In the genomic region with DNA sequence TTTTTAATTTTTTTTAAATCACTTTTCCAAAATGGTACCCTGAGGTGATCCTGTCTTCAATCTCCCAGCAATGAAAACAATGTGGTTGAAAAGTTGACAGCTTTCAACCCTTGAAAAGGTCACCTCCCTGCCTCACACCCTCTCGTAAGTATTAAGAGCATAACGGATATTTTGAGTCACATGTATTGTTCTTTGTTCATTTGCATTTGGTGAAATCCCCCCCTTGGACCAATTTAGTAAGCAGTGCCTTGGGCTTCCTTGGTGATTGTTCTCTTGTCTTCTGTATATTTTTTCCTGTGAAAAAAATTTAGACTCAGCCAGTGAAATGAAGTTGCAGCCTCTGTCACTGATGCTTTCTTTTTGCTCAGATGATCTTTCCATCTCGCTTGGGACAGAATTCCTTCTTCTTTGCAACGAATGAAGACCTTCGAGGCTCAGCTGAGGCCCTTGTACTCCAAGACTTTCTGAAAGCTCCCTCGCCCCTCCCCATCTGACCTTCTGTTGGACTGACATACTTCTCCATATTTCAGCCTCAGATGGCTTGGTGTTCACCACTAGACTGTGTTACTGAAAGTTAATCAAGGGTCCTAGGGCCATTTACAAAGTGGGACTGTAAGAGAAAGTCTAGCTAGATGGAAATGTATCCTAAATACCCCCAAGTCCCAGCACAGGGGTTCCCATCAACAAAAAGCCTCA, we compare ENCODE assay signal across 8 cellular contexts.
A peak's percentile ranks its signal among the peaks of the same experiment; 100 is the strongest.
DNase-seq lines count a peak whose midpoint lies in the region; ATAC-seq and TF ChIP-seq lines count a peak whose summit lies in the region.

No MANE protein-coding gene starts in this region.

- TF ChIP-seq RAD21 in SK-N-SH (IDR thresholded peaks at IDR 0.05; ENCODE audit: low read length): no peak

- CTCF ChIA-PET in SK-N-SH (lab: Yijun Ruan, JAX): interaction anchor here (1.5 kb wide), 1 partner anchor 162 kb away, joined by 3 read pairs; no protein-coding TSS in a partner anchor

- peaks cover 68% of the 10 kb centered on the region for H3K4me1 Mint-ChIP-seq in activated T-helper 17 cell treated with anti-CD3 and anti-CD28 coated beads, Interleukin-2, amount 50 U/mL, for 72 hours
- H3K4me1 Mint-ChIP-seq in natural killer cell treated with Interleukin-12 subunit alpha and Interleukin-12 subunit beta and Interleukin-15 and Interleukin-18, amount 100 ng/mL, for 72 hours (ENCODE audit: low read depth in 2 of 2): peaks cover 80 to 93% of the 10 kb centered on the region in 2 donors

- no peaks in the 10 kb centered on the region for H3K27me3 Mint-ChIP-seq in activated T-helper 17 cell treated with anti-CD3 and anti-CD28 coated beads, Interleukin-2, amount 50 U/mL, for 72 hours
- no peaks in the 10 kb centered on the region for H3K27me3 Mint-ChIP-seq in natural killer cell treated with Interleukin-12 subunit alpha and Interleukin-12 subunit beta and Interleukin-15 and Interleukin-18, amount 100 ng/mL, for 72 hours

- H3F3A ChIP-seq in SK-N-SH (replicated peaks; ENCODE audit: insufficient read depth): peaks cover 6% of the 10 kb centered on the region

- peaks cover 11 to 37% of the 10 kb centered on the region in 2 experiments; a peak in 2 of 4 replicates for H3K4me1 ChIP-seq in SK-N-SH (ENCODE audit: control insufficient read depth in 1 of 2, insufficient read depth in 2 of 2, low read depth in 1 of 2, low read length in 1 of 2)
- peaks cover 14% of the 10 kb centered on the region for H3K4me1 ChIP-seq in BE2C

- WGBS in SK-N-SH (ENCODE audit: low lambda C conversion rate): 88% methylated on average over 6 of the region's 6 CpGs

- no peak for TF ChIP-seq EP300 in SK-N-SH (IDR thresholded peaks at IDR 0.05; ENCODE audit: borderline replicate concordance in 1 of 2, low read depth in 1 of 2, low read length in 1 of 2)

- H2AFZ ChIP-seq in SK-N-SH (ENCODE audit: low read depth): peak overlapping the region; percentile 36; the same call in 1 of the 2 replicates

- H3K9me3 ChIP-seq in SK-N-SH (no peaks in the 10 kb centered on the region), BE2C (no peaks in the 10 kb centered on the region)

- H3K36me3 ChIP-seq in SK-N-SH (replicated peaks in 1 of 2; ENCODE audit: control insufficient read depth in 1 of 2, insufficient read depth in 2 of 2, low read length in 1 of 2): no peaks in the 10 kb centered on the region
- no peaks in the 10 kb centered on the region for H3K36me3 ChIP-seq in BE2C

- H3K27ac ChIP-seq in SK-N-SH (ENCODE audit: low read depth in 2 of 2, low read length in 1 of 2): peak overlapping the region; percentile 79 to 83

- H3K9me3 Mint-ChIP-seq in activated T-helper 17 cell treated with anti-CD3 and anti-CD28 coated beads, Interleukin-2, amount 50 U/mL, for 72 hours: peaks cover 10% of the 10 kb centered on the region
- peaks cover 3% of the 10 kb centered on the region for H3K9me3 Mint-ChIP-seq in natural killer cell treated with Interleukin-12 subunit alpha and Interleukin-12 subunit beta and Interleukin-15 and Interleukin-18, amount 100 ng/mL, for 72 hours

- no peaks in the 10 kb centered on the region for H3K79me2 ChIP-seq in SK-N-SH (ENCODE audit: insufficient read depth)

- H3K4me3 Mint-ChIP-seq in activated T-helper 17 cell treated with anti-CD3 and anti-CD28 coated beads, Interleukin-2, amount 50 U/mL, for 72 hours: peak overlapping the region; percentile 75
- peak overlapping the region; percentile 82 for H3K4me3 Mint-ChIP-seq in natural killer cell treated with Interleukin-12 subunit alpha and Interleukin-12 subunit beta and Interleukin-15 and Interleukin-18, amount 100 ng/mL, for 72 hours

- H4K20me1 ChIP-seq in SK-N-SH (ENCODE audit: insufficient read depth): no peaks in the 10 kb centered on the region

- TF ChIP-seq CTCF in SK-N-SH (IDR thresholded peaks at IDR 0.05) (no peak), BE2C (IDR thresholded peaks at IDR 0.05; ENCODE audit: low read depth, low read length) (no peak)

- H3K27me3 ChIP-seq in SK-N-SH (ENCODE audit: insufficient read depth) (no peaks in the 10 kb centered on the region), BE2C (no peaks in the 10 kb centered on the region)

- no peaks in the 10 kb centered on the region for H3K9me2 ChIP-seq in SK-N-SH

- ATAC-seq in SK-N-SH treated with all-trans-retinoic acid at 6 μM for 48 hours: no peak; the same call in 2 of the 3 replicates
- ATAC-seq in HG02973 (IDR thresholded peaks at IDR 0.05; ENCODE audit: unreplicated experiment): peak; percentile 27
- ATAC-seq in activated T-helper 17 cell treated with anti-CD3 and anti-CD28 coated beads, Interleukin-2, amount 50 U/mL, for 72 hours (replicated peaks): peak; percentile 45
- ATAC-seq in natural killer cell treated with Interleukin-12 subunit alpha and Interleukin-12 subunit beta and Interleukin-15 and Interleukin-18, amount 100 ng/mL, for 72 hours: peak; percentile 78 to 81

- H3K9ac ChIP-seq in SK-N-SH: peak overlapping the region; percentile 19; the same call in 1 of the 2 replicates

- POLR2A ChIA-PET in SK-N-SH (lab: Yijun Ruan, JAX): no interaction called here

- peaks cover 95% of the 10 kb centered on the region for H3K36me3 Mint-ChIP-seq in activated T-helper 17 cell treated with anti-CD3 and anti-CD28 coated beads, Interleukin-2, amount 50 U/mL, for 72 hours (ENCODE audit: low read depth)
- no peaks in the 10 kb centered on the region for H3K36me3 Mint-ChIP-seq in natural killer cell treated with Interleukin-12 subunit alpha and Interleukin-12 subunit beta and Interleukin-15 and Interleukin-18, amount 100 ng/mL, for 72 hours

- H3K27ac Mint-ChIP-seq in activated T-helper 17 cell treated with anti-CD3 and anti-CD28 coated beads, Interleukin-2, amount 50 U/mL, for 72 hours: peak overlapping the region; percentile 98
- peak overlapping the region; percentile 95 to 99 for H3K27ac Mint-ChIP-seq in natural killer cell treated with Interleukin-12 subunit alpha and Interleukin-12 subunit beta and Interleukin-15 and Interleukin-18, amount 100 ng/mL, for 72 hours

- H3K4me3 ChIP-seq in SK-N-SH (ENCODE audit: low read depth in 2 of 2, low read length in 1 of 2) (no peak overlapping the region), BE2C (ENCODE audit: low read depth, low read length) (no peak overlapping the region)

- DNase-seq in SK-N-SH: no peak
- peak; percentile 78 for DNase-seq in natural killer cell treated with Interleukin-12 subunit alpha and Interleukin-12 subunit beta and Interleukin-15 and Interleukin-18, amount 100 ng/mL, for 72 hours (ENCODE audit: low spot score)
- no peak for DNase-seq in NCI-H2081 (lab: John Stamatoyannopoulos, UW)
- DNase-seq in SKM-1 (lab: John Stamatoyannopoulos, UW; ENCODE audit: unreplicated experiment): no peak
- no peak for DNase-seq in BE2C

- peak overlapping the region; percentile 59 for H3K4me2 ChIP-seq in SK-N-SH

TF ChIP-seq in SK-N-SH, 30 proteins besides CTCF, POLR2A, EP300 and RAD21 (continues in another document):
- TF ChIP-seq FOXJ3 (CRISPR knock-in tag; IDR thresholded peaks at IDR 0.05) (no peak), MEF2A (IDR thresholded peaks at IDR 0.05; ENCODE audit: borderline replicate concordance, low read depth) (no peak), FOXM1 (IDR thresholded peaks at IDR 0.05; ENCODE audit: low read depth) (no peak), NFIC (IDR thresholded peaks at IDR 0.05; ENCODE audit: borderline replicate concordance) (no peak)
- TF ChIP-seq, protein P1, sequence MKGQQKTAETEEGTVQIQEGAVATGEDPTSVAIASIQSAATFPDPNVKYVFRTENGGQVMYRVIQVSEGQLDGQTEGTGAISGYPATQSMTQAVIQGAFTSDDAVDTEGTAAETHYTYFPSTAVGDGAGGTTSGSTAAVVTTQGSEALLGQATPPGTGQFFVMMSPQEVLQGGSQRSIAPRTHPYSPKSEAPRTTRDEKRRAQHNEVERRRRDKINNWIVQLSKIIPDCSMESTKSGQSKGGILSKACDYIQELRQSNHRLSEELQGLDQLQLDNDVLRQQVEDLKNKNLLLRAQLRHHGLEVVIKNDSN (IDR thresholded peaks at IDR 0.05; ENCODE audit: borderline replicate concordance, low read depth): no peak

TF ChIP-seq in SK-N-SH treated with all-trans-retinoic acid at 6 μM for 48 hours, 23 proteins besides CTCF, POLR2A, EP300 and RAD21 (continues in another document):
- TF ChIP-seq PPARA (CRISPR knock-in tag; IDR thresholded peaks at IDR 0.05; ENCODE audit: borderline replicate concordance) (no peak), GLIS3 (CRISPR knock-in tag; IDR thresholded peaks at IDR 0.05) (no peak), ISL1 (CRISPR knock-in tag; IDR thresholded peaks at IDR 0.05) (no peak), ZFP30 (CRISPR knock-in tag; IDR thresholded peaks at IDR 0.05) (no peak), RARB (CRISPR knock-in tag; IDR thresholded peaks at IDR 0.05) (no peak), TOX (CRISPR knock-in tag; IDR thresholded peaks at IDR 0.05; ENCODE audit: borderline replicate concordance) (no peak), ARNTL (CRISPR knock-in tag; IDR thresholded peaks at IDR 0.05; ENCODE audit: borderline replicate concordance, low read depth) (no peak), SNAI2 (CRISPR knock-in tag; IDR thresholded peaks at IDR 0.05) (no peak), ZNF565 (CRISPR knock-in tag; conservative IDR thresholded peaks at IDR 0.05; ENCODE audit: low read depth) (no peak), CSDC2 (CRISPR knock-in tag; IDR thresholded peaks at IDR 0.05) (no peak), ESRRG (CRISPR knock-in tag; IDR thresholded peaks at IDR 0.05) (no peak), ZNF70 (CRISPR knock-in tag; IDR thresholded peaks at IDR 0.05) (no peak), ZNF8 (CRISPR knock-in tag; IDR thresholded peaks at IDR 0.05) (no peak)
- TF ChIP-seq, protein P2, sequence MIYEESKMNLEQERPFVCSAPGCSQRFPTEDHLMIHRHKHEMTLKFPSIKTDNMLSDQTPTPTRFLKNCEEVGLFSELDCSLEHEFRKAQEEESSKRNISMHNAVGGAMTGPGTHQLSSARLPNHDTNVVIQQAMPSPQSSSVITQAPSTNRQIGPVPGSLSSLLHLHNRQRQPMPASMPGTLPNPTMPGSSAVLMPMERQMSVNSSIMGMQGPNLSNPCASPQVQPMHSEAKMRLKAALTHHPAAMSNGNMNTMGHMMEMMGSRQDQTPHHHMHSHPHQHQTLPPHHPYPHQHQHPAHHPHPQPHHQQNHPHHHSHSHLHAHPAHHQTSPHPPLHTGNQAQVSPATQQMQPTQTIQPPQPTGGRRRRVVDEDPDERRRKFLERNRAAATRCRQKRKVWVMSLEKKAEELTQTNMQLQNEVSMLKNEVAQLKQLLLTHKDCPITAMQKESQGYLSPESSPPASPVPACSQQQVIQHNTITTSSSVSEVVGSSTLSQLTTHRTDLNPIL (CRISPR knock-in tag; IDR thresholded peaks at IDR 0.05; ENCODE audit: low read depth): no peak
